ENCODE assay signal across 8 cellular contexts in the genomic region with DNA sequence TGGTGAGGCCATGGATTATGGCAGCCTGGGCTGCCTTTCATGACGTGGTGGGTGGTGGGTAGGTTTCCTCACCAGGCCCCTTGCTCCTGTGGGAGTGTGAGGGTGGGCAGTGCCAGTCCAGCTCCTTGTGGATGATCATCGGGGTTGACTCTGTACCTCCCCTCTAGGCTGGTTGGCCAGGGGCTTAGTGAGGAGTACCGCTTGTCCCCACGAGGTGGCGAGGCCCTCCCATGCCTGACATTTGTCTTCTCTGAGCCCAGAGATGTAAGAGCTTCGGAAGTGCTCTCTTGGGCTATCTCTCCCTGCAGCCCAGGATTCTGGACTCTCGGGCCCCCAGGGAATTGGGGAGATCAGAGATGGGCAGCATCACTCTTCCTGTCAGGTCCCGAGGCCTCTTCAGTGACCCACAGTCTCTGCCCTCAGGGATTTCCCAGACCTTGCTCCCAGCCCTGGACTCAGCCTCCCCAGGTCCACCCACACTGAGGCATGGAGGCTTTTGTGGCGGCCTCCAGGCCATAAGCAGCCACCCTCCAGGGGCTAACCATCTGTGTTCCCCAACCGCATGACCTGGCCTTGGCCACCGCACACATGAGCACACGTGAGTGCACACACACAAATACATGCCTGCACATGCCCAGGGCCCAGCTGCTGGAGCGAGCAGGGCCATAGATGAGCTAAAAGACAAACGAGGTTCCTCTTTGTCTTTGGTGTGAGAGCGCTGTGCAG. TPM values are rescaled to one million over a fixed set of nuclear protein-coding genes. Genes with fewer than 3 reads are reported as not detected.
A peak's percentile ranks its signal among the peaks of the same experiment; 100 is the strongest.
DNase-seq lines count a peak whose midpoint lies in the region; ATAC-seq, FAIRE-seq and TF ChIP-seq lines count a peak whose summit lies in the region.

No MANE protein-coding gene starts in this region.

- in situ Hi-C loops in mammary epithelial cell (cut with MboI; ENCODE audit: low sequenced_read_pairs in 2 of 2), result loop anchor here (5.0 to 10.0 kb wide), 3 partner anchors 79 to 281 kb away; no protein-coding TSS in a partner anchor
- in situ Hi-C loops in HepG2 (cut with HindIII; ENCODE audit: extremely low pct_ligation_motif_present, low pct_unique_long_range_greater_than_20kb), result loop anchor here (5.0 kb wide), 2 partner anchors 44 to 284 kb away; no protein-coding TSS in a partner anchor

- H4K20me1 ChIP-seq in mammary epithelial cell (ENCODE audit: insufficient read depth, low read length) (no peaks in the 10 kb centered on the region), HepG2 (ENCODE audit: insufficient read depth, low read length) (peaks cover 19% of the 10 kb centered on the region)

- intact Hi-C loops in mammary epithelial cell (cut with micrococcal nuclease) (loop anchor here (1.0 to 5.0 kb wide), 8 partner anchors 19 to 369 kb away; partner anchors contain the start of gene SFXN5), HepG2 (cut with micrococcal nuclease; ENCODE audit: unreplicated experiment) (loop anchor here (1.0 to 2.0 kb wide), 3 partner anchors 42 to 269 kb away; no protein-coding TSS in a partner anchor)

- H3K79me2 ChIP-seq in mammary epithelial cell (ENCODE audit: insufficient read depth, low read length) (no peaks in the 10 kb centered on the region), HepG2 (ENCODE audit: insufficient read depth, low read length) (peaks cover 4% of the 10 kb centered on the region)

- H3K27ac ChIP-seq in mammary epithelial cell (ENCODE audit: insufficient read depth, low read depth, low read length), result no peak overlapping the region
- H3K27ac ChIP-seq in HepG2 (ENCODE audit: extremely low read length, insufficient read depth, low read length), result no peak overlapping the region
- no peak overlapping the region for H3K27ac ChIP-seq in upper lobe of left lung

- H3K27me3 ChIP-seq in mammary epithelial cell (ENCODE audit: insufficient read depth, low read length) (no peaks in the 10 kb centered on the region), HepG2 (ENCODE audit: control insufficient read depth in 1 of 2, insufficient read depth in 2 of 2, low read length in 2 of 2) (peaks cover 12 to 43% of the 10 kb centered on the region in 2 experiments), upper lobe of left lung (peaks cover 0 to 3% (median 0%) of the 10 kb centered on the region in 4 donors)

- H3K9ac ChIP-seq in mammary epithelial cell (ENCODE audit: insufficient read depth, low read length), result no peak overlapping the region
- H3K9ac ChIP-seq in HepG2 (ENCODE audit: insufficient read depth, low read depth, low read length), result no peak overlapping the region

- H3K4me1 ChIP-seq in mammary epithelial cell (ENCODE audit: insufficient read depth, low read length), result peaks cover 26% of the 10 kb centered on the region
- H3K4me1 ChIP-seq in HepG2 (ENCODE audit: insufficient read depth, low read length), result peaks cover 39% of the 10 kb centered on the region
- H3K4me1 ChIP-seq in upper lobe of left lung, result peaks cover 9 to 19% (median 10%) of the 10 kb centered on the region in 4 donors

- H3K4me3 ChIP-seq in mammary epithelial cell (replicated peaks in 1 of 3; ENCODE audit: insufficient read depth in 1 of 3, low read depth in 2 of 3, low read length in 3 of 3) (no peak overlapping the region), HepG2 (replicated peaks in 1 of 3; ENCODE audit: insufficient read depth in 1 of 3, low read depth in 2 of 3, low read length in 3 of 3) (no peak overlapping the region), upper lobe of left lung (no peak overlapping the region)

- H3K4me2 ChIP-seq in mammary epithelial cell (ENCODE audit: insufficient read depth, low read depth, low read length) (no peak overlapping the region), HepG2 (ENCODE audit: low read depth, low read length) (no peak overlapping the region)

- dilution Hi-C loops in mammary epithelial cell (cut with HindIII; ENCODE audit: low sequenced_read_pairs), result no loop called here

- ATAC-seq in GM21390 (IDR thresholded peaks at IDR 0.05; ENCODE audit: unreplicated experiment), result peak; percentile 66
- ATAC-seq in HG03565 (IDR thresholded peaks at IDR 0.05; ENCODE audit: unreplicated experiment), result peak; percentile 53
- peak; percentile 82 for ATAC-seq in HepG2
- peak; percentile 61 to 65 for ATAC-seq in upper lobe of left lung (ENCODE audit: low FRiP score in 2 of 2)

- 11% methylated on average over 6 of the region's 15 CpGs for WGBS in mammary epithelial cell (ENCODE audit: low coverage, missing lambda C conversion rate)
- WGBS in HepG2 (ENCODE audit: low lambda C conversion rate), result 28% methylated on average over 8 of the region's 15 CpGs
- 61 to 65% methylated on average over 11 to 15 of the region's 15 CpGs for WGBS in upper lobe of left lung, 2 donors

- POLR2A ChIA-PET in HepG2 (lab: Yijun Ruan, JAX), result interaction anchor here (1.2 to 1.6 kb wide), 4 partner anchors 9 to 283 kb away, joined by 4 to 6 read pairs (median 6); partner anchors contain the start of gene EMX1

- H2AFZ ChIP-seq in mammary epithelial cell (ENCODE audit: low read depth, low read length) (peak overlapping the region; percentile 52), HepG2 (ENCODE audit: low read length) (no peak overlapping the region)

- H3K36me3 ChIP-seq in mammary epithelial cell (ENCODE audit: insufficient read depth, low read length) (peaks cover 2% of the 10 kb centered on the region), HepG2 (replicated peaks in 1 of 2; ENCODE audit: control insufficient read depth in 1 of 2, insufficient read depth in 2 of 2, low read length in 2 of 2) (peaks cover 9 to 20% of the 10 kb centered on the region in 2 experiments), upper lobe of left lung (peaks cover 0 to 27% (median 10%) of the 10 kb centered on the region in 4 donors)

- TF ChIP-seq POLR2A in HepG2 (IDR thresholded peaks at IDR 0.05; ENCODE audit: insufficient read depth in 1 of 2, low read depth in 2 of 2, low read length in 2 of 2) (no peak), upper lobe of left lung (IDR thresholded peaks at IDR 0.05) (no peak)

- peak; percentile 81 to 87 for TF ChIP-seq CTCF in mammary epithelial cell (conservative IDR thresholded peaks at IDR 0.05 in 1 of 2, IDR thresholded peaks at IDR 0.05 in 1 of 2; ENCODE audit: extremely low read depth in 1 of 2, insufficient read depth in 1 of 2, low read depth in 1 of 2, low read length in 2 of 2)
- peak; percentile 95 for TF ChIP-seq CTCF in HepG2 (CRISPR knock-in tag; IDR thresholded peaks at IDR 0.05)
- TF ChIP-seq CTCF in upper lobe of left lung (IDR thresholded peaks at IDR 0.05), result peak in 4 of 6 experiments; percentile 27 to 61 (median 38)

- H3K9me3 ChIP-seq in mammary epithelial cell (replicated peaks; ENCODE audit: insufficient read depth, low read length) (no peaks in the 10 kb centered on the region), HepG2 (ENCODE audit: low read length) (no peaks in the 10 kb centered on the region), upper lobe of left lung (no peaks in the 10 kb centered on the region)

- peak; percentile 19 to 20 for DNase-seq in NCI-H2081 (lab: John Stamatoyannopoulos, UW)
- DNase-seq in NCI-H2081 treated with DMSO at 0.1 percent for 48 hours (lab: John Stamatoyannopoulos, UW), result no peak
- DNase-seq in SHP77 (lab: John Stamatoyannopoulos, UW), result peak; percentile 33 to 70
- peak; percentile 49 for DNase-seq in mammary epithelial cell
- DNase-seq in HepG2 (ENCODE audit: low spot score), result peak; percentile 68
- DNase-seq in upper lobe of left lung, result peak in 1 of 2 donors; percentile 35

- peak; percentile 93 for TF ChIP-seq RAD21 in HepG2 (CRISPR knock-in tag; IDR thresholded peaks at IDR 0.05)

- TF ChIP-seq EP300 in HepG2 (IDR thresholded peaks at IDR 0.05; ENCODE audit: low read depth in 2 of 2, low read length in 2 of 2) (no peak), HepG2 (CRISPR knock-in tag; IDR thresholded peaks at IDR 0.05; ENCODE audit: borderline replicate concordance) (no peak), upper lobe of left lung (IDR thresholded peaks at IDR 0.05) (no peak)

- FAIRE-seq in HepG2 (lab: Jason Lieb, UNC), result peak; percentile 97

- BruUV-seq in mammary epithelial cell (replicated peaks; lab: Mats Ljungman, UMichigan) (no TSS peak), HepG2 (replicated peaks; lab: Mats Ljungman, UMichigan) (no TSS peak)

- CTCF ChIA-PET in mammary epithelial cell (lab: Charles Lee; ENCODE audit: low non-redundant PET), result interaction anchor here (0.5 to 3.0 kb wide), 9 partner anchors 22 to 283 kb away, joined by 3 to 31 read pairs (median 4); no protein-coding TSS in a partner anchor
- CTCF ChIA-PET in HepG2 (lab: Yijun Ruan, JAX; ENCODE audit: low intra/inter-chr PET ratio, low total read pairs), result interaction anchor here (0.8 to 5.1 kb wide), 8 partner anchors 40 to 367 kb away, joined by 3 to 67 read pairs (median 6); no protein-coding TSS in a partner anchor

RNA-seq across cellular contexts. Expression of gene SPR, which starts 6.5 kb away (rescaled TPM):
- total RNA-seq in mammary epithelial cell, result 10 to 100 TPM; 24.5 to 25.1 TPM
- 37.1 TPM for polyA plus RNA-seq in mammary epithelial cell
- polyA minus RNA-seq in mammary epithelial cell, result 18.6 TPM
- total RNA-seq in HepG2 (2016; rRNA removed; fragmentation: Illumina TruSeq; extraction: Trizol), result 85.0 and 96.0 TPM in 2 replicates
- total RNA-seq in HepG2 (2016; cell fraction: cytosol; rRNA removed; fragmentation: Illumina TruSeq; extraction: Trizol; ENCODE audit: low read depth), result 38.7 and 40.4 TPM in 2 replicates
- 80.0 and 95.9 TPM in 2 replicates for total RNA-seq in HepG2 (2016; cell fraction: insoluble cytoplasmic fraction; rRNA removed; fragmentation: Illumina TruSeq; extraction: Trizol)
- 62.4 and 65.7 TPM in 2 replicates for total RNA-seq in HepG2 (2016; cell fraction: membrane; rRNA removed; fragmentation: Illumina TruSeq; extraction: Trizol)
- 45.5 and 49.4 TPM in 2 replicates for total RNA-seq in HepG2 (2016; cell fraction: nucleus; rRNA removed; fragmentation: Illumina TruSeq; extraction: Trizol)
- polyA plus RNA-seq in HepG2 (2011; rRNA removed), result 32.4 and 34.0 TPM in 2 replicates
- 36.8 and 38.2 TPM in 2 replicates for polyA plus RNA-seq in HepG2 (2011; cell fraction: cytosol; rRNA removed)
- polyA plus RNA-seq in HepG2 (2011; cell fraction: nucleus; rRNA removed), result 13.3 and 15.7 TPM in 2 replicates
- 30.9 and 32.8 TPM in 2 replicates for polyA plus RNA-seq in HepG2 (2012)
- 35.7 and 40.5 TPM in 2 replicates for polyA plus RNA-seq in HepG2 (2016; cell fraction: cytosol; fragmentation: Illumina TruSeq; extraction: Trizol; ENCODE audit: low read depth)
- polyA plus RNA-seq in HepG2 (2016; cell fraction: insoluble cytoplasmic fraction; fragmentation: Illumina TruSeq; extraction: Trizol; ENCODE audit: low read depth), result 74.6 and 78.4 TPM in 2 replicates
- polyA plus RNA-seq in HepG2 (2016; cell fraction: membrane; fragmentation: Illumina TruSeq; extraction: Trizol; ENCODE audit: low read depth), result 47.2 and 51.0 TPM in 2 replicates
- polyA plus RNA-seq in HepG2 (2016; cell fraction: nucleus; fragmentation: Illumina TruSeq; extraction: Trizol; ENCODE audit: insufficient read depth, low read depth), result 75.3 and 78.1 TPM in 2 replicates
- polyA minus RNA-seq in HepG2 (2011; rRNA and poly(A)+ RNA removed; ENCODE audit: low replicate concordance), result 28.6 and 36.6 TPM in 2 replicates
- 12.9 and 13.5 TPM in 2 replicates for polyA minus RNA-seq in HepG2 (2011; cell fraction: cytosol; rRNA and poly(A)+ RNA removed)
- 5.4 and 8.7 TPM in 2 replicates for polyA minus RNA-seq in HepG2 (2011; cell fraction: nucleus; rRNA and poly(A)+ RNA removed)
- 10 to 100 TPM; 26.2 to 49.2 (median 34.2) TPM for total RNA-seq in upper lobe of left lung

RNA-seq across cellular contexts. Expression of gene EMX1, which starts 23.6 kb away (rescaled TPM):
- total RNA-seq in mammary epithelial cell, result not detected
- not detected for polyA plus RNA-seq in mammary epithelial cell
- polyA minus RNA-seq in mammary epithelial cell, result 0.31 TPM
- 3.9 and 4.9 TPM in 2 replicates for total RNA-seq in HepG2 (2016; rRNA removed; fragmentation: Illumina TruSeq; extraction: Trizol)
- 1.4 and 3.6 TPM in 2 replicates for total RNA-seq in HepG2 (2016; cell fraction: cytosol; rRNA removed; fragmentation: Illumina TruSeq; extraction: Trizol; ENCODE audit: low read depth)
- total RNA-seq in HepG2 (2016; cell fraction: insoluble cytoplasmic fraction; rRNA removed; fragmentation: Illumina TruSeq; extraction: Trizol), result 3.5 and 4.5 TPM in 2 replicates
- 3.1 and 4.4 TPM in 2 replicates for total RNA-seq in HepG2 (2016; cell fraction: membrane; rRNA removed; fragmentation: Illumina TruSeq; extraction: Trizol)
- total RNA-seq in HepG2 (2016; cell fraction: nucleus; rRNA removed; fragmentation: Illumina TruSeq; extraction: Trizol), result 2.2 and 2.3 TPM in 2 replicates
- polyA plus RNA-seq in HepG2 (2011; rRNA removed), result 0.62 and 0.63 TPM in 2 replicates
- 0.30 and 0.45 TPM in 2 replicates for polyA plus RNA-seq in HepG2 (2011; cell fraction: cytosol; rRNA removed)
- polyA plus RNA-seq in HepG2 (2011; cell fraction: nucleus; rRNA removed), result 1.3 and 2.0 TPM in 2 replicates
- polyA plus RNA-seq in HepG2 (2012), result 0.61 and 0.76 TPM in 2 replicates
- polyA plus RNA-seq in HepG2 (2016; cell fraction: cytosol; fragmentation: Illumina TruSeq; extraction: Trizol; ENCODE audit: low read depth), result 1.7 and 2.7 TPM in 2 replicates
- polyA plus RNA-seq in HepG2 (2016; cell fraction: insoluble cytoplasmic fraction; fragmentation: Illumina TruSeq; extraction: Trizol; ENCODE audit: low read depth), result 4.2 and 5.5 TPM in 2 replicates
- polyA plus RNA-seq in HepG2 (2016; cell fraction: membrane; fragmentation: Illumina TruSeq; extraction: Trizol; ENCODE audit: low read depth), result 4.4 and 4.5 TPM in 2 replicates
- 6.4 and 7.2 TPM in 2 replicates for polyA plus RNA-seq in HepG2 (2016; cell fraction: nucleus; fragmentation: Illumina TruSeq; extraction: Trizol; ENCODE audit: insufficient read depth, low read depth)
- polyA minus RNA-seq in HepG2 (2011; rRNA and poly(A)+ RNA removed; ENCODE audit: low replicate concordance), result 0.58 TPM in 1 of 2 replicates, not detected in the other
- 0.79 TPM in 1 of 2 replicates, not detected in the other for polyA minus RNA-seq in HepG2 (2011; cell fraction: cytosol; rRNA and poly(A)+ RNA removed)
- polyA minus RNA-seq in HepG2 (2011; cell fraction: nucleus; rRNA and poly(A)+ RNA removed), result 0.64 and 0.87 TPM in 2 replicates
- not detected for total RNA-seq in upper lobe of left lung

Comparison
In these comparisons a context has a peak if more than half of its experiments do, and no peak if none do; other contexts are left out.
1. CTCF ChIP-seq: peak in every context shown above with its lines; median percentile 95 in HepG2; 84 in mammary epithelial cell; 38 in upper lobe of left lung.